ENCODE assay signal across 1 cellular context in the genomic region with DNA sequence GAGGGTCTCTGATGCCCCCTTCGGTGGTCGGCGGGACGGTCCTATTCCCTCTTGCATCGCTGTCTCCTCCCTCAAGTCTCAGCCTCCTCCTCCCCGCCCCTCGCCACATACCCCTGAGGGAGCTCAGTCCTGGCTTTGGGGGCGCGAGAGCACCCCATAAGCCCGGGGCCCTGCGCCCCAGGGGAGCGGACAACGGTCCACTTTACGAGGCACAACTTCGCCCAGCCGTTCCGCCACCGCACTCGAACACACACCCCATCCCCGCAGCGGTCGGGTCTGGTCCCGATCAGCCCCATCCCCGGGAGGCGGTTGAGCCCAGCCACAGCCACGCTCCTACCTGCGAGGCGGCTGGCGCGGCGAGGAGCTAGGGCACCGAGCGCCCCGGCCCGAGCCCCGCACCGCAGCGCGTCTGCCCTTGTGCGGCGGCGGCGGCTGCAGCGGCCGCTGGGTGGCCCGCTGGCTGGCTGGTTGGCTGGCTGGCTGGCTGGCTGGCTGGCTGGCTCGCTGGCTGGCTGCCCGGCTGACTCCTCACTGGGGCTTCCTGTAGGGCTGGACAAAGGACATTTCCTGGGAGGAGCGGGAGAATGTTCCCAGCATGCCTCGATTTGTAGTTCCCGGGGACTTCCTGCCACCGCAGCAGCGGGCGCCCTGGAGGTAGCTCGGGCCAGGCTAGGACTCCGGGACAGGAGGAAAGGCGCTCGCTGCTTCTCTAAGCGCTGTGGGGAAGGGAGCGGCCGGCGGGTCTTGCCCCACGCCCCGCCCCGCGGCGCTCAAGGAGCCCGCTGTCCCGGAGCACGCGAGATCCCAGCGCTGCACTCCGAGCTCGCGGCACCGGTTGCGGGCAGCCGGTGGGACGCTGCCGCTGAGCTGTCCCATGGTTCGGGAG.
A peak's percentile ranks its signal among the peaks of the same experiment; 100 is the strongest.
TF ChIP-seq lines count a peak whose summit lies in the region.

Gene ZNF697 (minus strand): TSS at position 533 of the 886 bp plus-strand sequence. CDS start 22,166 bp downstream, outside the sequence.

TF ChIP-seq in HepG2, 621 proteins besides CTCF, POLR2A, EP300 and RAD21 (continued from another document):
- TF ChIP-seq HNRNPL (IDR thresholded peaks at IDR 0.05; ENCODE audit: low read depth, low read length) (no peak), BORCS8-MEF2B (CRISPR knock-in tag; IDR thresholded peaks at IDR 0.05) (peak; percentile 46; the same call in 1 of the 2 replicates), MEIS1 (CRISPR knock-in tag; IDR thresholded peaks at IDR 0.05; ENCODE audit: borderline replicate concordance) (peak; percentile 44; the same call in 1 of the 2 replicates), PAX8 (CRISPR knock-in tag; IDR thresholded peaks at IDR 0.05; ENCODE audit: borderline replicate concordance) (peak; percentile 54; the same call in 1 of the 2 replicates), STAT6 (CRISPR knock-in tag; IDR thresholded peaks at IDR 0.05; ENCODE audit: borderline replicate concordance) (no peak), SALL2 (CRISPR knock-in tag; IDR thresholded peaks at IDR 0.05) (peak; percentile 80; the same call in 1 of the 2 replicates), POLR2AphosphoS5 (IDR thresholded peaks at IDR 0.05; ENCODE audit: low read depth, low read length) (peak; percentile 77), ZNF580 (CRISPR knock-in tag; IDR thresholded peaks at IDR 0.05; ENCODE audit: borderline replicate concordance, low read depth) (0 out of 2 replicates have a peak, but pooled peaks have one; percentile 24), TFE3 (CRISPR knock-in tag; IDR thresholded peaks at IDR 0.05) (peak; percentile 50; the same call in 1 of the 2 replicates), RFXAP (CRISPR knock-in tag; IDR thresholded peaks at IDR 0.05; ENCODE audit: borderline replicate concordance) (peak; percentile 56; the same call in 1 of the 2 replicates), PRPF4 (IDR thresholded peaks at IDR 0.05; ENCODE audit: low read depth, low read length, poor library complexity, severe bottlenecking) (no peak), HOXD1 (CRISPR knock-in tag; IDR thresholded peaks at IDR 0.05) (peak; percentile 37; the same call in 1 of the 2 replicates), REPIN1 (CRISPR knock-in tag; IDR thresholded peaks at IDR 0.05; ENCODE audit: borderline replicate concordance, low read depth) (peak; percentile 78), ZNF230 (CRISPR knock-in tag; IDR thresholded peaks at IDR 0.05) (peak; percentile 56; the same call in 1 of the 2 replicates), ZNF562 (CRISPR knock-in tag; IDR thresholded peaks at IDR 0.05; ENCODE audit: borderline replicate concordance) (no peak), CHD2 (IDR thresholded peaks at IDR 0.05; ENCODE audit: low read depth, low read length) (peak; percentile 93), BATF2 (CRISPR knock-in tag; IDR thresholded peaks at IDR 0.05) (no peak), LRRFIP1 (CRISPR knock-in tag; conservative IDR thresholded peaks at IDR 0.05) (no peak), ZMAT3 (CRISPR knock-in tag; conservative IDR thresholded peaks at IDR 0.05) (no peak), ZNF484 (CRISPR knock-in tag; IDR thresholded peaks at IDR 0.05; ENCODE audit: borderline replicate concordance, low read depth) (no peak), FOXC1 (CRISPR knock-in tag; IDR thresholded peaks at IDR 0.05; ENCODE audit: borderline replicate concordance) (no peak; the same call in 1 of the 2 replicates), ETV6 (CRISPR knock-in tag; conservative IDR thresholded peaks at IDR 0.05) (0 out of 2 replicates have a peak, but pooled peaks have one; percentile 20), ZNF646 (CRISPR knock-in tag; IDR thresholded peaks at IDR 0.05) (no peak), CC2D1A (CRISPR knock-in tag; IDR thresholded peaks at IDR 0.05) (no peak)
- TF ChIP-seq, protein P1, sequence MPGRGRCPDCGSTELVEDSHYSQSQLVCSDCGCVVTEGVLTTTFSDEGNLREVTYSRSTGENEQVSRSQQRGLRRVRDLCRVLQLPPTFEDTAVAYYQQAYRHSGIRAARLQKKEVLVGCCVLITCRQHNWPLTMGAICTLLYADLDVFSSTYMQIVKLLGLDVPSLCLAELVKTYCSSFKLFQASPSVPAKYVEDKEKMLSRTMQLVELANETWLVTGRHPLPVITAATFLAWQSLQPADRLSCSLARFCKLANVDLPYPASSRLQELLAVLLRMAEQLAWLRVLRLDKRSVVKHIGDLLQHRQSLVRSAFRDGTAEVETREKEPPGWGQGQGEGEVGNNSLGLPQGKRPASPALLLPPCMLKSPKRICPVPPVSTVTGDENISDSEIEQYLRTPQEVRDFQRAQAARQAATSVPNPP (CRISPR knock-in tag; IDR thresholded peaks at IDR 0.05), result peak; percentile 47; the same call in 1 of the 2 replicates
- TF ChIP-seq, protein P2, sequence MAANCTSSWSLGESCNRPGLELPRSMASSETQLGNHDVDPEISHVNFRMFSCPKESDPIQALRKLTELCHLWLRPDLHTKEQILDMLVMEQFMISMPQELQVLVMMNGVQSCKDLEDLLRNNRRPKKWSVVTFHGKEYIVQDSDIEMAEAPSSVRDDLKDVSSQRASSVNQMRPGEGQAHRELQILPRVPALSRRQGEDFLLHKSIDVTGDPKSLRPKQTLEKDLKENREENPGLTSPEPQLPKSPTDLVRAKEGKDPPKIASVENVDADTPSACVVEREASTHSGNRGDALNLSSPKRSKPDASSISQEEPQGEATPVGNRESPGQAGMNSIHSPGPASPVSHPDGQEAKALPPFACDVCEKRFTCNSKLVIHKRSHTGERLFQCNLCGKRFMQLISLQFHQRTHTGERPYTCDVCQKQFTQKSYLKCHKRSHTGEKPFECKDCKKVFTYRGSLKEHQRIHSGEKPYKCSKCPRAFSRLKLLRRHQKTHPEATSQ (CRISPR knock-in tag; IDR thresholded peaks at IDR 0.05; ENCODE audit: borderline replicate concordance), result 0 out of 2 replicates have a peak, but pooled peaks have one; percentile 46
